Comparison of ENCODE assay signal across 8 cellular contexts in genomic region chr14:35140718-35141581, GRCh38. TPM values are rescaled to one million over a fixed set of nuclear protein-coding genes. Genes with fewer than 3 reads are reported as not detected.
DNase-seq lines count a peak whose midpoint lies in the region; ATAC-seq, FAIRE-seq and TF ChIP-seq lines count a peak whose summit lies in the region.

No MANE protein-coding gene starts in this region.

- DNase-seq in AG20443 (ENCODE audit: low spot score) (peak; percentile 29), GM18507 (ENCODE audit: extremely low spot score, insufficient read length, low read depth) (no peak), Peyer's patch (no peak), COLO668 (lab: John Stamatoyannopoulos, UW; ENCODE audit: unreplicated experiment) (no peak), activated gamma-delta T cell treated with Interleukin-2 at 50 U/mL for 16 hours (no peak), GM13976 (ENCODE audit: low spot score) (no peak)

- H3K4me1 ChIP-seq in Peyer's patch: no peaks in the 10 kb centered on the region

- TF ChIP-seq CTCF in Peyer's patch (IDR thresholded peaks at IDR 0.05): peak in 4 of 6 experiments; percentile 33 to 78 (median 62)
- no peak for TF ChIP-seq CTCF in GM13976 (IDR thresholded peaks at IDR 0.05; ENCODE audit: borderline replicate concordance, control extremely low read depth, extremely low read depth, insufficient read depth, missing control alignments)

- FAIRE-seq in GM18507 (lab: Jason Lieb, UNC) (peak; percentile 46), islet of Langerhans (lab: Jason Lieb, UNC) (peak; percentile 100)

- no peak overlapping the region for H3K27ac ChIP-seq in Peyer's patch

- no peaks in the 10 kb centered on the region for H3K27me3 ChIP-seq in Peyer's patch

- H3K36me3 ChIP-seq in Peyer's patch: peaks cover 0 to 15% (median 0%) of the 10 kb centered on the region in 3 donors

- no peak for TF ChIP-seq POLR2A in Peyer's patch (IDR thresholded peaks at IDR 0.05)

- in situ Hi-C loops in GM13976 (cut with MboI; ENCODE audit: low sequenced_read_pairs, unreplicated experiment): loop anchor here (5.0 to 10.0 kb wide), 2 partner anchors 271 to 544 kb away; no protein-coding TSS in a partner anchor

- no peak overlapping the region for H3K4me3 ChIP-seq in Peyer's patch

- H3K9me3 ChIP-seq in Peyer's patch: no peaks in the 10 kb centered on the region

- no peak for ATAC-seq in GM21367 (IDR thresholded peaks at IDR 0.05; ENCODE audit: unreplicated experiment)

RNA-seq across cellular contexts. Expression of gene PRORP, which starts 18.6 kb away (rescaled TPM):
- 10 to 100 TPM; 29.2 to 52.0 (median 36.9) TPM for total RNA-seq in Peyer's patch

RNA-seq across cellular contexts. Expression of gene PPP2R3C, which starts 19.2 kb away (rescaled TPM):
- total RNA-seq in Peyer's patch: 10 to 100 TPM; 20.1 to 44.6 (median 33.6) TPM
